Comparison of ENCODE assay signal across 25 cellular contexts in the genomic region with DNA sequence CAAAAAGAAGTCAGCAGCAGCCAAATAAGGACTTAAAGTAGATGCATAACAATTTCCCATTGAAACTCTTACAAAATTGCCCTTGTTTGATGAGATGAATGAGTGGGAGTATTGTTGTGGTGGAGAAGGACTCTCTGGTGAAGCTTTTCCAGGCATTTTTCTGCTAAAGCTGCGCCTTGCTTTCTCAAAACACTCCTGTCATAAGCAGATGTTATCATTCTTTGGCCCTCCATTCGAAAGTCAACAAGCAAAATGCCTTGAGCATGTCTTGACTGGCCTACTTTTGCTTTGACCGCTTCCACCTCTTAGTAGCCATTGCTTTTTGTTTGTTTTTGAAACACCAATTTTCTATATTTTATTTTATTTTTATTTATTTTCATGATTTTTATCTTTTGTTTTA.
"Had no signal": no experiment of that assay in that cellular context is flagged by ENCODE, and none has a peak within 500 bp of the region (broad histone marks: within the 10 kb centered on the region; RNA-seq: fewer than 3 reads in every experiment).

No MANE protein-coding gene starts in this region.

- H3K4me1 ChIP-seq: SJCRH30 had no signal

- FAIRE-seq: K562, TTC549 had no signal

- H3K9me2 ChIP-seq: SK-N-SH had no signal

- H3K36me3 ChIP-seq: SJCRH30 had no signal

- H3K4me2 ChIP-seq: SK-N-SH had no signal

- H3K9me3 ChIP-seq: SJCRH30, SK-N-SH had no signal

- H3K27me3 ChIP-seq: SJCRH30 had no signal

- H3K9ac ChIP-seq: SK-N-SH had no signal

- DNase-seq: activated CD4-positive, alpha-beta memory T cell treated with anti-CD3 and anti-CD28 coated beads for 36 hours; activated CD4-positive, alpha-beta T cell treated with anti-CD3 and anti-CD28 coated beads, Interleukin-2, amount 10 ng/mL, durations not matched to agents 24 days and 14 days; activated CD8-positive, alpha-beta memory T cell treated with anti-CD3 and anti-CD28 coated beads, Interleukin-2, amount 50 U/mL, for 4 hours; activated effector memory CD4-positive, alpha-beta T cell treated with anti-CD3 and anti-CD28 coated beads, Interleukin-2, amount 50 U/mL, for 16 hours; activated naive CD4-positive, alpha-beta T cell; activated naive CD4-positive, alpha-beta T cell treated with anti-CD3 and anti-CD28 coated beads, Interleukin-2, amount 50 U/mL, for 16 hours; activated naive CD8-positive, alpha-beta T cell treated with anti-CD3 and anti-CD28 coated beads for 36 hours; activated T-cell treated with anti-CD3 and anti-CD28 coated beads for 4 hours; activated T-cell treated with anti-CD3 and anti-CD28 coated beads, Interleukin-2, amount 50 U/mL, for 4 hours; amniotic stem cell; aorta; central memory CD4-positive, alpha-beta T cell; NCI-H1092 treated with DMSO at 0.1 percent for 48 hours; NCI-H1417; NCI-H187 treated with DMSO at 0.1 percent for 48 hours; NCI-H2081; NCI-H226; NCI-H446 treated with DMSO at 0.1 percent for 48 hours; NCI-H524; SHP77; SJCRH30; SK-N-SH had no signal

- ATAC-seq: activated T-cell treated with anti-CD3 and anti-CD28 coated beads, Interleukin-2, amount 50 U/mL, for 4 hours; K562; Panc1 had no signal

- H3K4me3 ChIP-seq: K562, SJCRH30 had no signal

- H3K27ac ChIP-seq: SJCRH30 had no signal
